8 cellular contexts compared by ENCODE assay signal in the genomic region with DNA sequence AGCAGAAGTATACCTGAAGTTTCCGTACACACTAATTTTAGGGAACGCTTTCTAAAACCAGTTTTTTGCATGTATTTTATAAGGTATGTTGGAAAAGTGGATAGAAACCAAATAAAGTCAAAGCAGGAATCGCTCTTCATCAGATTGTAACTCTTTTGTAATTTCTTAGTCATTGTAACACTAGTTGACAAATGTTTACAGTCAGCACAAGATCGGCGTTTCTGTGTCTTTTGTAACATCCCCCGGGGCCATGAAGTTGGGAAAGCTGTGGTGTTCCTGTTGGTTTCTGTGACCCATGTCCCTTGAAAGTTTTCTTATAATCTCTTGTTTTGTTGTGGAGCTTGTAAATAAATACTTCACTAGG. TPM values are rescaled to one million over a fixed set of nuclear protein-coding genes. Genes with fewer than 3 reads are reported as not detected.
A peak's percentile ranks its signal among the peaks of the same experiment; 100 is the strongest.
DNase-seq lines count a peak whose midpoint lies in the region; ATAC-seq and TF ChIP-seq lines count a peak whose summit lies in the region.

No MANE protein-coding gene starts in this region.

- H3K36me3 ChIP-seq in SJSA1 (peaks cover 7% of the 10 kb centered on the region), mucosa of descending colon (ENCODE audit: low read depth) (no peaks in the 10 kb centered on the region), upper lobe of left lung (no peaks in the 10 kb centered on the region)
- H3K36me3 ChIP-seq in effector memory CD4-positive, alpha-beta T cell (ENCODE audit: control insufficient read depth, insufficient read depth, low read length): no peaks in the 10 kb centered on the region

- H3K4me3 ChIP-seq in AG04450 (ENCODE audit: low read depth, low read length): peak overlapping the region; percentile 65
- H3K4me3 ChIP-seq in SJSA1: peak overlapping the region; percentile 89
- peak overlapping the region; percentile 86 for H3K4me3 ChIP-seq in effector memory CD4-positive, alpha-beta T cell (ENCODE audit: insufficient read depth, low read depth, low read length, poor library complexity, severe bottlenecking)
- H3K4me3 ChIP-seq in mucosa of descending colon: peak overlapping the region; percentile 67
- H3K4me3 ChIP-seq in upper lobe of left lung: peak overlapping the region; percentile 51 to 81 (median 68)

- TF ChIP-seq POLR2A in upper lobe of left lung (IDR thresholded peaks at IDR 0.05): no peak

- peak; percentile 21 for ATAC-seq in GM18511 (IDR thresholded peaks at IDR 0.05; ENCODE audit: unreplicated experiment)
- peak; percentile 20 for ATAC-seq in HG02973 (IDR thresholded peaks at IDR 0.05; ENCODE audit: unreplicated experiment)
- ATAC-seq in mucosa of descending colon: peak; percentile 6
- ATAC-seq in upper lobe of left lung (ENCODE audit: low FRiP score in 2 of 2): peak in 1 of 2 donors; percentile 71

- POLR2A ChIA-PET in AG04450 (lab: Yijun Ruan, JAX): interaction anchor here (0.9 to 1.7 kb wide), 5 partner anchors 8 to 120 kb away, joined by 3 to 8 read pairs (median 4); partner anchors contain the start of genes RBM43 and RIF1

- TF ChIP-seq CTCF in AG04450 (IDR thresholded peaks at IDR 0.05; ENCODE audit: low read depth, low read length) (no peak), mucosa of descending colon (IDR thresholded peaks at IDR 0.05) (no peak), upper lobe of left lung (IDR thresholded peaks at IDR 0.05) (no peak)

- CTCF ChIA-PET in AG04450 (lab: Charles Lee): interaction anchor here (1.1 kb wide), 1 partner anchor 10 kb away, joined by 3 read pairs; no protein-coding TSS in a partner anchor

- H3K9me3 ChIP-seq in AG04450 (ENCODE audit: control insufficient read depth, insufficient read depth, low read length) (no peaks in the 10 kb centered on the region; the same call in 1 of the 2 replicates), SJSA1 (replicated peaks) (no peaks in the 10 kb centered on the region), mucosa of descending colon (no peaks in the 10 kb centered on the region), upper lobe of left lung (no peaks in the 10 kb centered on the region)
- no peaks in the 10 kb centered on the region for H3K9me3 ChIP-seq in effector memory CD4-positive, alpha-beta T cell (ENCODE audit: control insufficient read depth, low read length)

- H3K27me3 ChIP-seq in AG04450 (ENCODE audit: control insufficient read depth, insufficient read depth, low read length): no peaks in the 10 kb centered on the region
- no peaks in the 10 kb centered on the region for H3K27me3 ChIP-seq in SJSA1 (replicated peaks)
- no peaks in the 10 kb centered on the region for H3K27me3 ChIP-seq in effector memory CD4-positive, alpha-beta T cell (replicated peaks; ENCODE audit: control insufficient read depth, insufficient read depth, low read length, poor library complexity, severe bottlenecking)
- no peaks in the 10 kb centered on the region for H3K27me3 ChIP-seq in upper lobe of left lung

- intact Hi-C loops in mucosa of descending colon (cut with DNase I, micrococcal nuclease): no loop called here

- TF ChIP-seq EP300 in upper lobe of left lung (IDR thresholded peaks at IDR 0.05): no peak

- H3K27ac ChIP-seq in AG04450 (ENCODE audit: low read depth, low read length) (peak overlapping the region; percentile 77), SJSA1 (peak overlapping the region; percentile 95), upper lobe of left lung (peak overlapping the region; percentile 97 to 100 (median 98))
- H3K27ac ChIP-seq in effector memory CD4-positive, alpha-beta T cell (ENCODE audit: insufficient read depth, low read length, poor library complexity, severe bottlenecking): peak overlapping the region; percentile 97

- 0 to 5% methylated on average over 6 of the region's 6 CpGs for WGBS in upper lobe of left lung, 2 donors

- H3K4me1 ChIP-seq in SJSA1 (replicated peaks): peaks cover 10% of the 10 kb centered on the region
- peaks cover 11% of the 10 kb centered on the region for H3K4me1 ChIP-seq in effector memory CD4-positive, alpha-beta T cell (ENCODE audit: control insufficient read depth, insufficient read depth, low read length, poor library complexity, severe bottlenecking)
- peaks cover 6% of the 10 kb centered on the region for H3K4me1 ChIP-seq in mucosa of descending colon (ENCODE audit: low read depth)
- H3K4me1 ChIP-seq in upper lobe of left lung: peaks cover 16 to 31% (median 22%) of the 10 kb centered on the region in 4 donors

- no peak for DNase-seq in AG04450 (ENCODE audit: low read depth, low spot score)
- DNase-seq in SJSA1 (ENCODE audit: low read depth in 1 of 2, low spot score in 2 of 2): peak in 1 of 2 experiments; percentile 70
- no peak for DNase-seq in effector memory CD4-positive, alpha-beta T cell
- DNase-seq in mucosa of descending colon: peak in 1 of 3 donors; percentile 39
- DNase-seq in upper lobe of left lung: peak in 1 of 2 donors; percentile 44
- no peak for DNase-seq in NCI-H510A treated with DMSO at 0.1 percent for 48 hours (lab: John Stamatoyannopoulos, UW)

RNA-seq across cellular contexts. Expression of gene NMI, which starts 0.5 kb away (rescaled TPM):
- polyA plus RNA-seq in AG04450 (2011; rRNA removed): 10.3 and 15.7 TPM in 2 replicates
- 2.8 and 3.8 TPM in 2 replicates for polyA minus RNA-seq in AG04450 (2011; rRNA and poly(A)+ RNA removed)
- 15.3 and 25.8 TPM in 2 replicates for total RNA-seq in SJSA1 (2014; rRNA removed; shearing (Covaris generic))
- total RNA-seq in mucosa of descending colon (10 to 100 TPM; 15.0 to 22.6 (median 20.8) TPM), upper lobe of left lung (10 to 100 TPM; 12.0 to 29.0 (median 20.5) TPM)

RNA-seq across cellular contexts. Expression of gene RBM43, which starts 28.3 kb away (rescaled TPM):
- 13.0 and 19.2 TPM in 2 replicates for polyA plus RNA-seq in AG04450 (2011; rRNA removed)
- 7.1 and 11.5 TPM in 2 replicates for polyA minus RNA-seq in AG04450 (2011; rRNA and poly(A)+ RNA removed)
- 1.7 and 3.7 TPM in 2 replicates for total RNA-seq in SJSA1 (2014; rRNA removed; shearing (Covaris generic))
- total RNA-seq in mucosa of descending colon (1 to 10 TPM; 4.1 to 7.5 (median 5.0) TPM), upper lobe of left lung (10 to 100 TPM in 2 of 6 donors, 1 to 10 TPM in 4; 4.4 to 16.8 (median 8.1) TPM)
